Comparison of ENCODE assay signal across 8 cellular contexts in the genomic region with DNA sequence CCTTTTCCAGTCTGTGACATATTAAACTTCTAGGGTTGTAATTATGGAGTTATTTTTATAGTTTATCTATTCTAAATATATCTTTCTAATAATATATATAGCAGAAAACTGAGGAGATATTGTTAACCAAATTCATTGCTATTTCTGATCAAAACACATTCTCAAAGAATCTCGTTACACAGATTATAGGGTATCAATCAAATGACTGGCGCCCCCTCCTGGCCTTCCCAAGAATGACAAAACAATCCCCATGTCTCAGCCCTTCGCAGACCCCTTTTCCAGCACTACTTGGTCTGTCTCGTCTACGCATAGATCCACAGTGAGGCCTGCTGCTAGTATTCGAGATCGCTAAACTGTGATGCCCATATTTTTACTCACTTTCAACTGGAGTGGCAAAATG.
A peak's percentile ranks its signal among the peaks of the same experiment; 100 is the strongest.
DNase-seq lines count a peak whose midpoint lies in the region; ATAC-seq and TF ChIP-seq lines count a peak whose summit lies in the region.

No MANE protein-coding gene starts in this region.

- H3K27me3 ChIP-seq in BJ (ENCODE audit: control insufficient read depth, insufficient read depth, low read length) (no peaks in the 10 kb centered on the region), hepatocyte (no peaks in the 10 kb centered on the region)

- no peaks in the 10 kb centered on the region for H3K9me3 ChIP-seq in hepatocyte (ENCODE audit: low read depth)

- no peak for DNase-seq in BJ (ENCODE audit: low read depth)
- DNase-seq in HK-2 (ENCODE audit: unreplicated experiment), result peak; percentile 12
- DNase-seq in activated CD8-positive, alpha-beta memory T cell treated with anti-CD3 and anti-CD28 coated beads for 24 hours, result peak; percentile 73
- no peak for DNase-seq in hepatocyte (ENCODE audit: low spot score)
- DNase-seq in superior temporal gyrus (ENCODE audit: extremely low spot score), result peak; percentile 14
- no peak for DNase-seq in left lobe of liver (ENCODE audit: low spot score)
- no peak for DNase-seq in AG08395 (ENCODE audit: low spot score)

- no peak overlapping the region for H3K27ac ChIP-seq in hepatocyte

- H3K4me1 ChIP-seq in hepatocyte (ENCODE audit: insufficient read depth), result no peaks in the 10 kb centered on the region

- H3K4me3 ChIP-seq in BJ (ENCODE audit: low read depth, low read length) (no peak overlapping the region), hepatocyte (no peak overlapping the region)

- 75% methylated on average over 7 of the region's 7 CpGs for WGBS in hepatocyte (ENCODE audit: low lambda C conversion rate, missing lambda C conversion rate)

- H2AFZ ChIP-seq in hepatocyte, result no peak overlapping the region

- CTCF ChIA-PET in BJ (lab: Yijun Ruan, JAX), result interaction anchor here (1.0 kb wide), 1 partner anchor 9 kb away, joined by 3 read pairs; no protein-coding TSS in a partner anchor

- H3K79me2 ChIP-seq in hepatocyte, result no peaks in the 10 kb centered on the region

- H3K36me3 ChIP-seq in BJ (ENCODE audit: control insufficient read depth, insufficient read depth, low read length), result no peaks in the 10 kb centered on the region
- no peaks in the 10 kb centered on the region for H3K36me3 ChIP-seq in hepatocyte (replicated peaks; ENCODE audit: insufficient read depth, low read depth)

- H3K4me2 ChIP-seq in hepatocyte, result no peak overlapping the region

- POLR2A ChIA-PET in BJ (lab: Charles Lee), result no interaction called here

- H3K9me2 ChIP-seq in hepatocyte (replicated peaks; ENCODE audit: insufficient read depth), result no peaks in the 10 kb centered on the region

- ATAC-seq in GM21381 (IDR thresholded peaks at IDR 0.05; ENCODE audit: unreplicated experiment) (no peak), left lobe of liver (no peak)

- TF ChIP-seq CTCF in BJ (IDR thresholded peaks at IDR 0.05; ENCODE audit: insufficient read depth, low read depth, low read length), result peak; percentile 47
- TF ChIP-seq CTCF in hepatocyte (IDR thresholded peaks at IDR 0.05; ENCODE audit: poor library complexity), result peak; percentile 25

- H4K20me1 ChIP-seq in hepatocyte (ENCODE audit: insufficient read depth, poor library complexity, severe bottlenecking), result no peaks in the 10 kb centered on the region

Comparison
In these comparisons a context has a peak if more than half of its experiments do, and no peak if none do; other contexts are left out.
1. DNase-seq: peak in HK-2 (single experiment), activated CD8-positive, alpha-beta memory T cell treated with anti-CD3 and anti-CD28 coated beads for 24 hours (single experiment) and superior temporal gyrus (single experiment); none in BJ (single experiment), hepatocyte (single experiment), left lobe of liver (single experiment) and AG08395 (single experiment).